Comparison of ENCODE assay signal across 8 cellular contexts in the genomic region with DNA sequence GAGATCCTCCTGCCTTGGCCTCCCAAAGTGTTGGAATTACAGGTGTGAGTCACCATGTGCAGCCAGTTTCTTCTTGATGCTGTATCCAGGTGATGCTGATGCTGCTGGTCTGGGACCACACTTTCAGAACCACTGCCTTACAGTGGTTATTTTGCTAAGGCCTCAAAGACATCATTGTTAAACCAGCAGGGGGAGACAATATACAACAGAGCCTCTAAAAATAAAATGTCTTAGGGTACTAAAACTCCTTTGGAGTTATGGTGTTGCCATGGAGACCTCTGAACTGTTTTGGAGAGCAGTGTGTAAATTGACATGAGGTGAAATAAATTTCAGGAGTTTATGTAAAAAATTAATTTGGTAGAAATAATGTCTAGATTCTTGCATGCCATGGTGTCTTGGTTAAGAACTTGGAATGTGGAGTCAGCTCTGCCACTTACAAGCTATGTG. TPM values are rescaled to one million over a fixed set of nuclear protein-coding genes. Genes with fewer than 3 reads are reported as not detected.
DNase-seq lines count a peak whose midpoint lies in the region; ATAC-seq and TF ChIP-seq lines count a peak whose summit lies in the region.

No MANE protein-coding gene starts in this region.

- no peaks in the 10 kb centered on the region for H3K9me3 Mint-ChIP-seq in activated naive CD4-positive, alpha-beta T cell treated with anti-CD3 and anti-CD28 coated beads, Interleukin-2, amount 50 U/mL, for 72 hours

- H3K4me3 ChIP-seq in lower leg skin (ENCODE audit: low read depth, poor library complexity, severe bottlenecking): no peak overlapping the region

- no peak for TF ChIP-seq POLR2A in lower leg skin (IDR thresholded peaks at IDR 0.05)

- peak; percentile 62 for DNase-seq in Daoy (ENCODE audit: low read depth)
- DNase-seq in NCI-H748 treated with DMSO at 0.1 percent for 48 hours (lab: John Stamatoyannopoulos, UW): peak; percentile 64
- peak in 1 of 2 donors; percentile 21 for DNase-seq in activated naive CD4-positive, alpha-beta T cell treated with anti-CD3 and anti-CD28 coated beads, Interleukin-2, amount 50 U/mL, for 72 hours (ENCODE audit: low spot score in 2 of 2)
- peak; percentile 78 for DNase-seq in glomerular visceral epithelial cell (ENCODE audit: extremely low spot score)
- DNase-seq in pulmonary artery endothelial cell (ENCODE audit: low read depth, low spot score): peak; percentile 61
- DNase-seq in lower leg skin (ENCODE audit: low spot score in 2 of 2): no peak
- no peak for DNase-seq in ecto neural progenitor cell (ENCODE audit: low spot score)

- intact Hi-C loops in lower leg skin (cut with DNase I; ENCODE audit: low total_unique reads): loop anchor here (10.0 kb wide), 1 partner anchor 46 kb away; no protein-coding TSS in a partner anchor

- TF ChIP-seq CTCF in lower leg skin (IDR thresholded peaks at IDR 0.05): peak in 1 of 3 donors; percentile 47

- H3K36me3 Mint-ChIP-seq in activated naive CD4-positive, alpha-beta T cell treated with anti-CD3 and anti-CD28 coated beads, Interleukin-2, amount 50 U/mL, for 72 hours: peaks cover 0 to 18% of the 10 kb centered on the region in 2 donors

- peak; percentile 45 for ATAC-seq in HG03565 (IDR thresholded peaks at IDR 0.05; ENCODE audit: unreplicated experiment)
- ATAC-seq in activated naive CD4-positive, alpha-beta T cell treated with anti-CD3 and anti-CD28 coated beads, Interleukin-2, amount 50 U/mL, for 72 hours: peak; percentile 25 to 50

- peak overlapping the region; percentile 90 to 95 for H3K27ac Mint-ChIP-seq in activated naive CD4-positive, alpha-beta T cell treated with anti-CD3 and anti-CD28 coated beads, Interleukin-2, amount 50 U/mL, for 72 hours

RNA-seq across cellular contexts. Expression of gene ARG2, which starts 1.1 kb away (rescaled TPM):
- 19.4 and 37.1 TPM in 2 replicates for total RNA-seq in Daoy (2014; rRNA removed; shearing (Covaris generic))
- 10 to 100 TPM; 22.4 to 41.5 TPM for total RNA-seq in activated naive CD4-positive, alpha-beta T cell treated with anti-CD3 and anti-CD28 coated beads, Interleukin-2, amount 50 U/mL, for 72 hours
- 35.9 and 54.9 TPM in 2 replicates for total RNA-seq in pulmonary artery endothelial cell
- total RNA-seq in lower leg skin: 1 to 10 TPM; 3.5 to 6.8 (median 5.2) TPM

RNA-seq across cellular contexts. Expression of gene PIGH, which starts 18.6 kb away (rescaled TPM):
- 29.4 and 31.4 TPM in 2 replicates for total RNA-seq in Daoy (2014; rRNA removed; shearing (Covaris generic))
- 10 to 100 TPM; 15.6 to 27.6 TPM for total RNA-seq in activated naive CD4-positive, alpha-beta T cell treated with anti-CD3 and anti-CD28 coated beads, Interleukin-2, amount 50 U/mL, for 72 hours
- total RNA-seq in pulmonary artery endothelial cell: 8.0 and 12.8 TPM in 2 replicates
- 10 to 100 TPM; 22.1 to 31.4 (median 29.2) TPM for total RNA-seq in lower leg skin

RNA-seq across cellular contexts. Expression of gene VTI1B, which starts 55.8 kb away (rescaled TPM):
- total RNA-seq in Daoy (2014; rRNA removed; shearing (Covaris generic)): 52.6 and 55.9 TPM in 2 replicates
- 10 to 100 TPM; 24.7 to 71.1 TPM for total RNA-seq in activated naive CD4-positive, alpha-beta T cell treated with anti-CD3 and anti-CD28 coated beads, Interleukin-2, amount 50 U/mL, for 72 hours
- 49.3 and 71.5 TPM in 2 replicates for total RNA-seq in pulmonary artery endothelial cell
- 10 to 100 TPM; 39.9 to 52.6 (median 47.4) TPM for total RNA-seq in lower leg skin

Comparison
In these comparisons a context has a peak if more than half of its experiments do, and no peak if none do; other contexts are left out.
1. DNase-seq: peak in Daoy (single experiment), NCI-H748 treated with DMSO at 0.1 percent for 48 hours (single experiment), glomerular visceral epithelial cell (single experiment) and pulmonary artery endothelial cell (single experiment); none in lower leg skin (0 of 2) and ecto neural progenitor cell (single experiment).